Comparison of ENCODE assay signal across 1 cellular context in genomic region chr16:88831838-88832237, GRCh38.
A peak's percentile ranks its signal among the peaks of the same experiment; 100 is the strongest.
TF ChIP-seq lines count a peak whose summit lies in the region.

No MANE protein-coding gene starts in this region.

TF ChIP-seq in K562, 482 proteins besides CTCF, POLR2A, EP300 and RAD21:
- TF ChIP-seq CREBBP (IDR thresholded peaks at IDR 0.05; ENCODE audit: low read depth, low read length), result no peak
- TF ChIP-seq EWSR1 (IDR thresholded peaks at IDR 0.05; ENCODE audit: borderline replicate concordance, low read depth, partially characterized antibody), result no peak
- no peak for TF ChIP-seq SAP30 (IDR thresholded peaks at IDR 0.05; ENCODE audit: borderline replicate concordance, insufficient read depth, low read depth, low read length, poor library complexity, severe bottlenecking)
- peak in 1 of 2 experiments; percentile 47; a peak in 1 of 4 replicates for TF ChIP-seq KDM1A (IDR thresholded peaks at IDR 0.05)
- no peak for TF ChIP-seq ERF (CRISPR knock-in tag; IDR thresholded peaks at IDR 0.05)
- TF ChIP-seq ELK3 (CRISPR knock-in tag; IDR thresholded peaks at IDR 0.05), result no peak
- TF ChIP-seq NFE2 (IDR thresholded peaks at IDR 0.05; ENCODE audit: low read depth), result peak; percentile 24; the same call in 1 of the 2 replicates
- TF ChIP-seq KHSRP (IDR thresholded peaks at IDR 0.05), result no peak
- no peak for TF ChIP-seq ZFP36 (IDR thresholded peaks at IDR 0.05; ENCODE audit: low read depth, low read length, partially characterized antibody)
- TF ChIP-seq MTA1 (IDR thresholded peaks at IDR 0.05; ENCODE audit: borderline replicate concordance), result no peak
- TF ChIP-seq CEBPB (tag; IDR thresholded peaks at IDR 0.05), result no peak
- no peak for TF ChIP-seq ZNF785 (CRISPR knock-in tag; IDR thresholded peaks at IDR 0.05)
- TF ChIP-seq XRCC4 (IDR thresholded peaks at IDR 0.05; ENCODE audit: extremely low read depth, insufficient read depth, insufficient read length), result no peak
- no peak for TF ChIP-seq NR3C1 (CRISPR knock-in tag; IDR thresholded peaks at IDR 0.05)
- TF ChIP-seq SMAD1 (IDR thresholded peaks at IDR 0.05; ENCODE audit: low read depth, low read length, partially characterized antibody), result no peak
- no peak for TF ChIP-seq ZNF398 (CRISPR knock-in tag; IDR thresholded peaks at IDR 0.05)
- no peak for TF ChIP-seq NRF1 (conservative IDR thresholded peaks at IDR 0.05 in 1 of 2, IDR thresholded peaks at IDR 0.05 in 1 of 2)
- TF ChIP-seq CHD2 (IDR thresholded peaks at IDR 0.05; ENCODE audit: low read depth, low read length), result no peak
- no peak for TF ChIP-seq ZBTB33 (CRISPR knock-in tag; IDR thresholded peaks at IDR 0.05)
- no peak for TF ChIP-seq OTX1 (CRISPR knock-in tag; IDR thresholded peaks at IDR 0.05)
- no peak for TF ChIP-seq NFIC (IDR thresholded peaks at IDR 0.05)
- TF ChIP-seq NCOR1 (IDR thresholded peaks at IDR 0.05), result no peak
- peak; percentile 31; the same call in 1 of the 2 replicates for TF ChIP-seq JUND (IDR thresholded peaks at IDR 0.05; ENCODE audit: borderline replicate concordance, low read depth, low read length)
- no peak for TF ChIP-seq JUND (tag; IDR thresholded peaks at IDR 0.05; ENCODE audit: borderline replicate concordance, low read depth, low read length)
- no peak for TF ChIP-seq DPF2 (IDR thresholded peaks at IDR 0.05)
- TF ChIP-seq FOSL1 (tag; conservative IDR thresholded peaks at IDR 0.05), result 0 out of 2 replicates have a peak, but pooled peaks have one; percentile 31
- no peak for TF ChIP-seq KLF6 (CRISPR knock-in tag; IDR thresholded peaks at IDR 0.05; ENCODE audit: borderline replicate concordance)
- TF ChIP-seq ZBTB43 (CRISPR knock-in tag; IDR thresholded peaks at IDR 0.05), result no peak
- peak; percentile 79 for TF ChIP-seq ZNF263 (CRISPR knock-in tag; IDR thresholded peaks at IDR 0.05; ENCODE audit: borderline replicate concordance)
- no peak for TF ChIP-seq ZNF75A (CRISPR knock-in tag; IDR thresholded peaks at IDR 0.05)
- TF ChIP-seq PRDM10 (IDR thresholded peaks at IDR 0.05; ENCODE audit: partially characterized antibody), result no peak
